Comparison of ENCODE assay signal across 11 cellular contexts in the genomic region with DNA sequence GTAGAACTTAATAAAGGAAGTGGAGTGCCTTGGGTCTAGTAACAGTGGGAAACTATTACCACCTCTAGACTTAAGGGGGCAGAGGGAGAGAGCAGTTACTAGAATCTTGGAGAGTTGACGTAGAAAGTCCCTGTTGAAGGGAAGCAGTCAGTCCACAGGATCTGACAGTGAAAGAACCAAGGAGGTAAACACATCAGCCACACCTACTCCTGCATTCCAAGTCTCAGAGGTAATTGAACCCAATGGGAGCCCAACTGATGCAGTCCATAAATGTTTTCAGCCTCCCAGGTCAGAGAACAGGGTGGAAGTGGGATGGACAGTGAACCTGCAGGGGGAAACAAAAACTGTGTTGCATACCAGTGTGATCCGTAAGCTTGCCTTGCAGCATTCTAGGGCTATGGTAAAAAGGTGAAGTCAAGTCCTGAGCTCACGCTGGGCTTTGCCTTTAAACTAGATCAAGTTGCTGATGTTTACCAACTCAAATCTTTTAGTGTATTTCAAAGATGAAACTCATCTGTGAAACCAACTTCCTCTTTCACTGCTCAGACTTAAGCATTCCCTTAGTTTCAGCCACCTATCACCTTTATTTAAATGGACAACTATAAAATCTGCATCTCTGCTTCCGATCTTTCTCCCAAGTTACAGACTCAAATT. TPM values are rescaled to one million over a fixed set of nuclear protein-coding genes. Genes with fewer than 3 reads are reported as not detected.
DNase-seq lines count a peak whose midpoint lies in the region; ATAC-seq and TF ChIP-seq lines count a peak whose summit lies in the region.
"Had no signal": no experiment of that assay in that cellular context is flagged by ENCODE, and none has a peak within 500 bp of the region (broad histone marks: within the 10 kb centered on the region; RNA-seq: fewer than 3 reads in every experiment).

No MANE protein-coding gene starts in this region.

- no peaks in the 10 kb centered on the region for H3K9me3 ChIP-seq in esophagus muscularis mucosa
- H3K9me3 ChIP-seq in mucosa of descending colon: no peaks in the 10 kb centered on the region
- H3K9me3 ChIP-seq in Peyer's patch: no peaks in the 10 kb centered on the region

- no peaks in the 10 kb centered on the region for H3K27me3 Mint-ChIP-seq in progenitor cell of endocrine pancreas
- peaks cover 30 to 32% of the 10 kb centered on the region in 2 donors for H3K27me3 Mint-ChIP-seq in natural killer cell treated with Interleukin-12 subunit alpha and Interleukin-12 subunit beta and Interleukin-15 and Interleukin-18, amount 100 ng/mL, for 72 hours

- ATAC-seq in GM18511 (IDR thresholded peaks at IDR 0.05; ENCODE audit: unreplicated experiment) (peak; percentile 50), mucosa of descending colon (no peak)
- no peak for ATAC-seq in natural killer cell treated with Interleukin-12 subunit alpha and Interleukin-12 subunit beta and Interleukin-15 and Interleukin-18, amount 100 ng/mL, for 72 hours

- TF ChIP-seq POLR2A in esophagus muscularis mucosa (IDR thresholded peaks at IDR 0.05; ENCODE audit: low read depth) (no peak), Peyer's patch (IDR thresholded peaks at IDR 0.05) (no peak)

- no peak overlapping the region for H3K4me3 Mint-ChIP-seq in progenitor cell of endocrine pancreas (ENCODE audit: low read depth)
- H3K4me3 Mint-ChIP-seq in natural killer cell treated with Interleukin-12 subunit alpha and Interleukin-12 subunit beta and Interleukin-15 and Interleukin-18, amount 100 ng/mL, for 72 hours: no peak overlapping the region
- H3K4me3 Mint-ChIP-seq: nephron progenitor cell had no signal

- H3K27ac ChIP-seq in esophagus muscularis mucosa (replicated peaks in 1 of 4) (peak overlapping the region; percentile 84 to 90 (median 85)), Peyer's patch (peak overlapping the region in 2 of 4 donors; percentile 1 to 46)

- WGBS in esophagus muscularis mucosa: 80% methylated on average over 4 of the region's 4 CpGs

- no peaks in the 10 kb centered on the region for H3K9me3 Mint-ChIP-seq in progenitor cell of endocrine pancreas (ENCODE audit: low read depth)
- no peaks in the 10 kb centered on the region for H3K9me3 Mint-ChIP-seq in natural killer cell treated with Interleukin-12 subunit alpha and Interleukin-12 subunit beta and Interleukin-15 and Interleukin-18, amount 100 ng/mL, for 72 hours
- H3K9me3 Mint-ChIP-seq: nephron progenitor cell had no signal

- no peak for TF ChIP-seq CTCF in esophagus muscularis mucosa (IDR thresholded peaks at IDR 0.05)
- TF ChIP-seq CTCF in progenitor cell of endocrine pancreas (IDR thresholded peaks at IDR 0.05; ENCODE audit: unreplicated experiment): no peak
- TF ChIP-seq CTCF in mucosa of descending colon (IDR thresholded peaks at IDR 0.05): no peak
- TF ChIP-seq CTCF in Peyer's patch (IDR thresholded peaks at IDR 0.05): no peak

- peak; percentile 14 for TF ChIP-seq EP300 in esophagus muscularis mucosa (IDR thresholded peaks at IDR 0.05)

- H3K27ac Mint-ChIP-seq in progenitor cell of endocrine pancreas: peak overlapping the region; percentile 20
- H3K27ac Mint-ChIP-seq in natural killer cell treated with Interleukin-12 subunit alpha and Interleukin-12 subunit beta and Interleukin-15 and Interleukin-18, amount 100 ng/mL, for 72 hours: no peak overlapping the region
- H3K27ac Mint-ChIP-seq: nephron progenitor cell had no signal

- H3K36me3 ChIP-seq in esophagus muscularis mucosa: no peaks in the 10 kb centered on the region
- H3K36me3 ChIP-seq in mucosa of descending colon (ENCODE audit: low read depth): no peaks in the 10 kb centered on the region
- no peaks in the 10 kb centered on the region for H3K36me3 ChIP-seq in Peyer's patch

- H3K36me3 Mint-ChIP-seq in progenitor cell of endocrine pancreas (ENCODE audit: insufficient read depth): peaks cover 3% of the 10 kb centered on the region
- no peaks in the 10 kb centered on the region for H3K36me3 Mint-ChIP-seq in natural killer cell treated with Interleukin-12 subunit alpha and Interleukin-12 subunit beta and Interleukin-15 and Interleukin-18, amount 100 ng/mL, for 72 hours

- H3K27me3 ChIP-seq in esophagus muscularis mucosa (no peaks in the 10 kb centered on the region), Peyer's patch (no peaks in the 10 kb centered on the region)

- no peak overlapping the region for H3K4me3 ChIP-seq in esophagus muscularis mucosa
- no peak overlapping the region for H3K4me3 ChIP-seq in mucosa of descending colon
- H3K4me3 ChIP-seq in Peyer's patch: no peak overlapping the region

- intact Hi-C loops in esophagus muscularis mucosa (cut with DNase I): no loop called here
- intact Hi-C loops in mucosa of descending colon (cut with DNase I, micrococcal nuclease): no loop called here

- H3K4me1 Mint-ChIP-seq in progenitor cell of endocrine pancreas (ENCODE audit: low read depth): peaks cover 45% of the 10 kb centered on the region
- H3K4me1 Mint-ChIP-seq in natural killer cell treated with Interleukin-12 subunit alpha and Interleukin-12 subunit beta and Interleukin-15 and Interleukin-18, amount 100 ng/mL, for 72 hours (ENCODE audit: low read depth in 2 of 2): no peaks in the 10 kb centered on the region

- H3K4me1 ChIP-seq in esophagus muscularis mucosa (peaks cover 78 to 91% (median 86%) of the 10 kb centered on the region in 4 donors), mucosa of descending colon (ENCODE audit: low read depth) (peaks cover 4% of the 10 kb centered on the region), Peyer's patch (no peaks in the 10 kb centered on the region)

- DNase-seq in MV-4-11 (lab: John Stamatoyannopoulos, UW) (peak; percentile 37), esophagus muscularis mucosa (ENCODE audit: extremely low spot score) (no peak), progenitor cell of endocrine pancreas (ENCODE audit: low spot score, unreplicated experiment) (no peak), nucleus accumbens (lab: John Stamatoyannopoulos, UW) (no peak), mucosa of descending colon (no peak), Peyer's patch (no peak)
- no peak for DNase-seq in natural killer cell treated with Interleukin-12 subunit alpha and Interleukin-12 subunit beta and Interleukin-15 and Interleukin-18, amount 100 ng/mL, for 72 hours (ENCODE audit: low spot score)
- DNase-seq: NCI-H2081 treated with DMSO at 0.1 percent for 48 hours, nephron progenitor cell had no signal

RNA-seq across cellular contexts. Expression of gene SLC16A12, which starts 57.2 kb away (rescaled TPM):
- 1 to 10 TPM in 3 of 4 donors, under 1 TPM in 1; 0.83 to 2.2 (median 1.9) TPM for total RNA-seq in esophagus muscularis mucosa
- total RNA-seq in progenitor cell of endocrine pancreas: 16.1 and 20.6 TPM in 2 replicates
- under 1 TPM; 0.12 to 0.47 (median 0.23) TPM for total RNA-seq in mucosa of descending colon
- under 1 TPM in 1 of 4 donors, not detected in 3; 0.38 TPM for total RNA-seq in Peyer's patch
- not detected for total RNA-seq in natural killer cell treated with Interleukin-12 subunit alpha and Interleukin-12 subunit beta and Interleukin-15 and Interleukin-18, amount 100 ng/mL, for 72 hours
- total RNA-seq: T-helper 1 cell treated with Interleukin-12 subunit alpha and Interleukin-12 subunit beta and Interleukin-4 antibody, amounts not matched to agents 30 ng/mL and 1 ng/mL, for 36 hours had no signal
